In genomic region chr14:76312821-76313220, GRCh38 we compare ENCODE assay signal across 26 cellular contexts.
"Had no signal": no experiment of that assay in that cellular context is flagged by ENCODE, and none has a peak within 500 bp of the region (broad histone marks: within the 10 kb centered on the region; RNA-seq: fewer than 3 reads in every experiment).

No MANE protein-coding gene starts in this region.

- H3K27ac ChIP-seq: left ventricle myocardium inferior, lower lobe of right lung, ovary, tibial artery, upper lobe of left lung, vagina had no signal

- H3K27ac Mint-ChIP-seq: memory B cell; mesothelial cell of epicardium; natural killer cell; progenitor cell of endocrine pancreas; stimulated activated memory B cell treated with anti-CD40 and anti-IgM and Interleukin-4, amounts not matched to agents 10 μg/mL and 1 μg/mL and 100 μg/mL, for 72 hours; stimulated activated naive CD8-positive, alpha-beta T cell treated with anti-CD3 and anti-CD28 coated beads, Interleukin-15, Interleukin-2, amounts not matched to agents 100 ng/mL and 50 ng/mL, for 24 hours had no signal

- H3K36me3 ChIP-seq: left ventricle myocardium inferior, lower lobe of right lung, ovary, tibial artery, upper lobe of left lung, vagina had no signal

- H3K4me1 ChIP-seq: lower lobe of right lung, upper lobe of left lung, vagina had no signal

- H3K36me3 Mint-ChIP-seq: memory B cell; mesothelial cell of epicardium; natural killer cell; stimulated activated memory B cell treated with anti-CD40 and anti-IgM and Interleukin-4, amounts not matched to agents 10 μg/mL and 1 μg/mL and 100 μg/mL, for 72 hours had no signal

- ATAC-seq: left cardiac atrium; lower lobe of right lung; natural killer cell; right cardiac atrium; stimulated activated memory B cell treated with anti-CD40 and anti-IgM and Interleukin-4, amounts not matched to agents 10 μg/mL and 1 μg/mL and 100 μg/mL, for 72 hours had no signal

- H3K9me3 ChIP-seq: left ventricle myocardium inferior, lower lobe of right lung, ovary, tibial artery, upper lobe of left lung, vagina had no signal

- DNase-seq: dermis blood vessel endothelial cell; erythroblast; foreskin melanocyte; head of caudate nucleus; hippocampal formation; left cardiac atrium; left ventricle myocardium inferior; lower lobe of right lung; natural killer cell; nucleus accumbens; ovary; right cardiac atrium; stimulated activated CD4-positive, alpha-beta T cell treated with anti-CD3 and anti-CD28 coated beads, Interleukin-4, amount 100 ng/mL, for 1 hour; stimulated activated CD8-positive, alpha-beta memory T cell treated with anti-CD3 and anti-CD28 coated beads, Interleukin-4, amount 100 ng/mL, for 48 hours; upper lobe of left lung had no signal

- H3K4me3 ChIP-seq: left ventricle myocardium inferior, lower lobe of right lung, ovary, tibial artery, upper lobe of left lung, vagina had no signal

- H3K9me3 Mint-ChIP-seq: memory B cell; mesothelial cell of epicardium; natural killer cell; neural crest cell; stimulated activated memory B cell treated with anti-CD40 and anti-IgM and Interleukin-4, amounts not matched to agents 10 μg/mL and 1 μg/mL and 100 μg/mL, for 72 hours; stimulated activated naive CD8-positive, alpha-beta T cell treated with anti-CD3 and anti-CD28 coated beads, Interleukin-15, Interleukin-2, amounts not matched to agents 100 ng/mL and 50 ng/mL, for 24 hours had no signal

- FAIRE-seq: colon, endothelial cell of umbilical vein, keratinocyte had no signal

- H3K27me3 ChIP-seq: ovary, tibial artery, upper lobe of left lung, vagina had no signal

- H3K4me3 Mint-ChIP-seq: memory B cell; mesothelial cell of epicardium; natural killer cell; neural crest cell; stimulated activated memory B cell treated with anti-CD40 and anti-IgM and Interleukin-4, amounts not matched to agents 10 μg/mL and 1 μg/mL and 100 μg/mL, for 72 hours; stimulated activated naive CD8-positive, alpha-beta T cell treated with anti-CD3 and anti-CD28 coated beads, Interleukin-15, Interleukin-2, amounts not matched to agents 100 ng/mL and 50 ng/mL, for 24 hours had no signal
